ENCODE assay signal across 8 cellular contexts in genomic region chr17:58517378-58517927, GRCh38. TPM values are rescaled to one million over a fixed set of nuclear protein-coding genes. Genes with fewer than 3 reads are reported as not detected.
A peak's percentile ranks its signal among the peaks of the same experiment; 100 is the strongest.
DNase-seq lines count a peak whose midpoint lies in the region; ATAC-seq and TF ChIP-seq lines count a peak whose summit lies in the region.

No MANE protein-coding gene starts in this region.

- H3K36me3 ChIP-seq in heart left ventricle (peaks cover 0 to 30% (median 9%) of the 10 kb centered on the region in 9 donors), adipocyte (ENCODE audit: control insufficient read depth, insufficient read depth, low read length, severe bottlenecking) (peaks cover 4% of the 10 kb centered on the region), liver (ENCODE audit: control insufficient read depth in 4 of 4, insufficient read depth in 3 of 4, low read depth in 1 of 4, low read length in 3 of 4) (peaks cover 0 to 2% (median 2%) of the 10 kb centered on the region in 4 donors), urinary bladder (ENCODE audit: insufficient read depth) (no peaks in the 10 kb centered on the region)

- TF ChIP-seq CTCF in heart left ventricle (IDR thresholded peaks at IDR 0.05): no peak
- TF ChIP-seq CTCF in liver (IDR thresholded peaks at IDR 0.05; ENCODE audit: low read depth, low read length, missing input control): no peak

- 1 to 2% (median 2%) methylated on average over 22 to 27 of the region's 27 CpGs for WGBS in heart left ventricle, 4 donors
- WGBS in liver: under 1% methylated on average over 27 of the region's 27 CpGs
- WGBS in urinary bladder: under 1% methylated on average over 27 of the region's 27 CpGs

- H3K4me3 ChIP-seq in heart left ventricle (peak overlapping the region; percentile 65 to 97 (median 76)), adipocyte (ENCODE audit: low read length) (peak overlapping the region; percentile 88), liver (ENCODE audit: low read depth in 1 of 3, low read length in 3 of 3) (peak overlapping the region; percentile 51 to 87 (median 68)), urinary bladder (ENCODE audit: low read depth, low read length) (peak overlapping the region; percentile 41)

- DNase-seq in heart left ventricle (no peak), left ventricle myocardium superior (no peak), adipocyte (ENCODE audit: low read depth) (no peak), AG08396 (ENCODE audit: low spot score) (no peak), NCI-H345 (lab: John Stamatoyannopoulos, UW) (no peak), NAMALWA (ENCODE audit: low spot score) (no peak)

- intact Hi-C loops in heart left ventricle (cut with DNase I): loop anchor here in 8 of 10 donors (5.0 to 10.0 kb wide), 10 partner anchors 60 to 640 kb away; partner anchors contain the start of genes RAD51C (in 3 of the 8), TEX14 (in 3 of the 8), PRR11 (in 1 of the 8) and SKA2 (in 1 of the 8)
- intact Hi-C loops in left ventricle myocardium superior (cut with micrococcal nuclease): loop anchor here (10.0 kb wide), 1 partner anchor 487 kb away; no protein-coding TSS in a partner anchor

- TF ChIP-seq RAD21 in liver (IDR thresholded peaks at IDR 0.05): no peak

- H3K27me3 ChIP-seq in heart left ventricle (no peaks in the 10 kb centered on the region), adipocyte (replicated peaks; ENCODE audit: control insufficient read depth, insufficient read depth, low read length) (no peaks in the 10 kb centered on the region), liver (ENCODE audit: control insufficient read depth in 4 of 4, insufficient read depth in 4 of 4, low read length in 3 of 4) (no peaks in the 10 kb centered on the region)

- H3K9ac ChIP-seq in adipocyte (ENCODE audit: low read length) (peak overlapping the region; percentile 83), liver (ENCODE audit: low read depth in 1 of 2, low read length in 2 of 2) (peak overlapping the region; percentile 62 to 98)

- H3K27ac ChIP-seq in heart left ventricle: peak overlapping the region; percentile 83 to 99 (median 96)
- H3K27ac ChIP-seq in liver (ENCODE audit: low read depth in 1 of 2, low read length in 2 of 2): peak overlapping the region; percentile 85 to 96
- peak overlapping the region; percentile 84 for H3K27ac ChIP-seq in urinary bladder (ENCODE audit: low read depth)

- peaks cover 5 to 69% (median 42%) of the 10 kb centered on the region in 12 donors for H3K4me1 ChIP-seq in heart left ventricle
- H3K4me1 ChIP-seq in adipocyte (ENCODE audit: control insufficient read depth, insufficient read depth, low read length): peaks cover 23% of the 10 kb centered on the region
- H3K4me1 ChIP-seq in liver (ENCODE audit: control insufficient read depth in 4 of 4, insufficient read depth in 4 of 4, low read length in 3 of 4): peaks cover 3 to 57% (median 42%) of the 10 kb centered on the region in 4 donors
- H3K4me1 ChIP-seq in urinary bladder (ENCODE audit: insufficient read depth): peaks cover 2% of the 10 kb centered on the region

- H3K9me3 ChIP-seq in heart left ventricle (no peaks in the 10 kb centered on the region), adipocyte (ENCODE audit: control insufficient read depth, low read length) (no peaks in the 10 kb centered on the region), liver (ENCODE audit: control insufficient read depth in 4 of 4, low read length in 3 of 4) (no peaks in the 10 kb centered on the region)

- peak in 1 of 2 donors; percentile 39 for TF ChIP-seq POLR2A in heart left ventricle (IDR thresholded peaks at IDR 0.05)

- no peak for ATAC-seq in heart left ventricle
- ATAC-seq in left ventricle myocardium superior: no peak

TF ChIP-seq in liver, 16 proteins besides CTCF, POLR2A, EP300 and RAD21:
- TF ChIP-seq, protein P1, sequence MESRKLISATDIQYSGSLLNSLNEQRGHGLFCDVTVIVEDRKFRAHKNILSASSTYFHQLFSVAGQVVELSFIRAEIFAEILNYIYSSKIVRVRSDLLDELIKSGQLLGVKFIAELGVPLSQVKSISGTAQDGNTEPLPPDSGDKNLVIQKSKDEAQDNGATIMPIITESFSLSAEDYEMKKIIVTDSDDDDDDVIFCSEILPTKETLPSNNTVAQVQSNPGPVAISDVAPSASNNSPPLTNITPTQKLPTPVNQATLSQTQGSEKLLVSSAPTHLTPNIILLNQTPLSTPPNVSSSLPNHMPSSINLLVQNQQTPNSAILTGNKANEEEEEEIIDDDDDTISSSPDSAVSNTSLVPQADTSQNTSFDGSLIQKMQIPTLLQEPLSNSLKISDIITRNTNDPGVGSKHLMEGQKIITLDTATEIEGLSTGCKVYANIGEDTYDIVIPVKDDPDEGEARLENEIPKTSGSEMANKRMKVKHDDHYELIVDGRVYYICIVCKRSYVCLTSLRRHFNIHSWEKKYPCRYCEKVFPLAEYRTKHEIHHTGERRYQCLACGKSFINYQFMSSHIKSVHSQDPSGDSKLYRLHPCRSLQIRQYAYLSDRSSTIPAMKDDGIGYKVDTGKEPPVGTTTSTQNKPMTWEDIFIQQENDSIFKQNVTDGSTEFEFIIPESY (IDR thresholded peaks at IDR 0.05): no peak
- peak in 1 of 2 donors; percentile 87 for TF ChIP-seq JUND (IDR thresholded peaks at IDR 0.05)

RNA-seq across cellular contexts. Expression of gene MTMR4, which starts 3.0 kb away (rescaled TPM):
- total RNA-seq in heart left ventricle: 10 to 100 TPM; 10.9 to 24.9 (median 19.8) TPM
- polyA plus RNA-seq in heart left ventricle: 10 to 100 TPM in 1 of 2 donors, 1 to 10 TPM in 1; 9.1 to 22.5 TPM
- total RNA-seq in left ventricle myocardium superior: 12.6 TPM
- 10 to 100 TPM; 39.8 to 70.1 TPM for total RNA-seq in liver
- polyA plus RNA-seq in liver: 10 to 100 TPM; 17.2 to 20.0 TPM
- 41.1 TPM for total RNA-seq in urinary bladder
- 14.5 TPM for polyA plus RNA-seq in urinary bladder

RNA-seq across cellular contexts. Expression of gene HSF5, which starts 29.2 kb away (rescaled TPM):
- total RNA-seq in heart left ventricle (under 1 TPM in 2 of 9 donors, not detected in 7; 0.06 to 0.19 TPM), left ventricle myocardium superior (not detected), liver (under 1 TPM; 0.09 to 0.17 TPM), urinary bladder (0.26 TPM)
- polyA plus RNA-seq in heart left ventricle (not detected), liver (not detected), urinary bladder (0.03 TPM)
